Comparison of ENCODE assay signal across 8 cellular contexts in the genomic region with DNA sequence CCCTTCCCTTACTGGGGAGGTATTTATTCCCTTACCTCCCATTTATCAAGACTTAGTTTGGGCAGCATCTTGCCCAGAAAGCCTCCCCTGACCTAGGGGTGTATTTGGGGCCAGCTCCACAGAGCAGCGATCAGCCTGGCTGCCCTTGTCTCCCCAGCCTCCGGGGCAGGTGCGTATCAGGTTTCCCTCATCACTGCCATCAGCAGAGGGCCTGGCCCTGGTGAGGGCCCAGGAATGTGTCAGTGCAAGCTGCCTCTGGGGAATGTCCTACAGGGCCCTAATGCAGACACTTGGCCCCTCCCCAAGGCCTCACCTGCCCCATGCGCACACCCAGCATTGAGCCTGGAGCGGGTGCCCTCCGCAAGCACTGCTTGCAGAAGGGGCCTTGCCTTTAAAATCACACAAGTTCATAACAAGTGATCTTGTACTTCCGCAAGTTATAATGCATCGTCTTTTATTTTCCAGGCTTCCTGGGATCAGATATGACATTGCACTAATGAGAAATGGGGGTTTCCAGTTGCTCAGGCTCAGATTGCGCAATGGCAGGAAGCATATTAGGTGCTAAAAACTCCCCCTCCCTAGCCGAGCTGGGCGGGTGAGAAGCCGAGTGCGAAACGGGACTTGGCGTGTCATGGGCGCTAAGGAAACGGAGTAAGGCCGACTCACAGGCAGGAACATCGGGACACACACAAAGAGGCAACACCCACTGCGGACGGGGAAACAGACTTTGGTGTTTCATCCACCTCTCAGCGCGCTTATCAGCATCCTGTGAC. TPM values are rescaled to one million over a fixed set of nuclear protein-coding genes. Genes with fewer than 3 reads are reported as not detected.
DNase-seq lines count a peak whose midpoint lies in the region; ATAC-seq and TF ChIP-seq lines count a peak whose summit lies in the region.

No MANE protein-coding gene starts in this region.

- DNase-seq in H4 (ENCODE audit: low spot score), result peak; percentile 45
- peak; percentile 59 for DNase-seq in activated CD4-positive, alpha-beta memory T cell treated with anti-CD3 and anti-CD28 coated beads, Interleukin-2, amount 10 ng/mL, durations not matched to agents 7 days and 5 days
- DNase-seq in heart left ventricle, result peak in 4 of 5 donors; percentile 48 to 71 (median 70)
- DNase-seq in stimulated activated CD4-positive, alpha-beta T cell treated with anti-CD3 and anti-CD28 coated beads, Interleukin-4, amount 100 ng/mL, for 1 hour, result peak; percentile 44
- DNase-seq in effector CD8-positive, alpha-beta T cell (lab: John Stamatoyannopoulos, UW), result no peak
- no peak for DNase-seq in AG20443 (ENCODE audit: low spot score)
- DNase-seq in hepatocyte (ENCODE audit: low spot score), result no peak

- TF ChIP-seq POLR2A in heart left ventricle (IDR thresholded peaks at IDR 0.05), result no peak

- H3K4me1 Mint-ChIP-seq in activated CD4-positive, alpha-beta memory T cell treated with anti-CD3 and anti-CD28 coated beads, Interleukin-2, amount 10 ng/mL, durations not matched to agents 7 days and 5 days, result peaks cover 73% of the 10 kb centered on the region

- no peaks in the 10 kb centered on the region for H4K20me1 ChIP-seq in hepatocyte (ENCODE audit: insufficient read depth, poor library complexity, severe bottlenecking)

- 66 to 76% (median 68%) methylated on average over 21 to 23 of the region's 23 CpGs for WGBS in heart left ventricle, 4 donors
- WGBS in hepatocyte (ENCODE audit: low lambda C conversion rate, missing lambda C conversion rate), result 82% methylated on average over 23 of the region's 23 CpGs

- no peak overlapping the region for H3K4me3 ChIP-seq in heart left ventricle
- H3K4me3 ChIP-seq in hepatocyte, result no peak overlapping the region

- CTCF ChIA-PET in activated CD4-positive, alpha-beta memory T cell treated with anti-CD3 and anti-CD28 coated beads, Interleukin-2, amount 10 ng/mL, durations not matched to agents 7 days and 5 days (lab: Charles Lee), result interaction anchor here (0.6 to 1.7 kb wide), 2 partner anchors 29 to 161 kb away, joined by 3 to 5 read pairs; no protein-coding TSS in a partner anchor

- H3K36me3 ChIP-seq in heart left ventricle (no peaks in the 10 kb centered on the region), hepatocyte (replicated peaks; ENCODE audit: insufficient read depth, low read depth) (no peaks in the 10 kb centered on the region)

- H2AFZ ChIP-seq in hepatocyte, result no peak overlapping the region

- no peaks in the 10 kb centered on the region for H3K9me3 Mint-ChIP-seq in activated CD4-positive, alpha-beta memory T cell treated with anti-CD3 and anti-CD28 coated beads, Interleukin-2, amount 10 ng/mL, durations not matched to agents 7 days and 5 days

- H3K79me2 ChIP-seq in hepatocyte, result no peaks in the 10 kb centered on the region

- no peak overlapping the region for H3K4me3 Mint-ChIP-seq in activated CD4-positive, alpha-beta memory T cell treated with anti-CD3 and anti-CD28 coated beads, Interleukin-2, amount 10 ng/mL, durations not matched to agents 7 days and 5 days

- H3K4me1 ChIP-seq in heart left ventricle, result peaks cover 4 to 43% (median 27%) of the 10 kb centered on the region in 12 donors
- peaks cover 28% of the 10 kb centered on the region for H3K4me1 ChIP-seq in hepatocyte (ENCODE audit: insufficient read depth)

- no peaks in the 10 kb centered on the region for H3K9me3 ChIP-seq in heart left ventricle
- H3K9me3 ChIP-seq in hepatocyte (ENCODE audit: low read depth), result no peaks in the 10 kb centered on the region

- no peaks in the 10 kb centered on the region for H3K9me2 ChIP-seq in hepatocyte (replicated peaks; ENCODE audit: insufficient read depth)

- peaks cover 4% of the 10 kb centered on the region for H3K36me3 Mint-ChIP-seq in activated CD4-positive, alpha-beta memory T cell treated with anti-CD3 and anti-CD28 coated beads, Interleukin-2, amount 10 ng/mL, durations not matched to agents 7 days and 5 days (ENCODE audit: low read depth)

- POLR2A ChIA-PET in activated CD4-positive, alpha-beta memory T cell treated with anti-CD3 and anti-CD28 coated beads, Interleukin-2, amount 10 ng/mL, durations not matched to agents 7 days and 5 days (lab: Charles Lee), result interaction anchor here (1.0 to 1.5 kb wide), 4 partner anchors 25 to 1290 kb away, joined by 3 to 6 read pairs (median 4); a partner anchor contains a TSS

- H3K27ac ChIP-seq in heart left ventricle, result peak overlapping the region in 7 of 12 donors; percentile 4 to 75 (median 37)
- no peak overlapping the region for H3K27ac ChIP-seq in hepatocyte

- H3K27me3 ChIP-seq in heart left ventricle, result no peaks in the 10 kb centered on the region
- H3K27me3 ChIP-seq in hepatocyte, result no peaks in the 10 kb centered on the region

- no peaks in the 10 kb centered on the region for H3K27me3 Mint-ChIP-seq in activated CD4-positive, alpha-beta memory T cell treated with anti-CD3 and anti-CD28 coated beads, Interleukin-2, amount 10 ng/mL, durations not matched to agents 7 days and 5 days

- TF ChIP-seq CTCF in heart left ventricle (IDR thresholded peaks at IDR 0.05) (no peak), hepatocyte (IDR thresholded peaks at IDR 0.05; ENCODE audit: poor library complexity) (no peak)

- H3K27ac Mint-ChIP-seq in activated CD4-positive, alpha-beta memory T cell treated with anti-CD3 and anti-CD28 coated beads, Interleukin-2, amount 10 ng/mL, durations not matched to agents 7 days and 5 days, result peak overlapping the region; percentile 70

- no peak overlapping the region for H3K4me2 ChIP-seq in hepatocyte

- ATAC-seq in heart left ventricle, result peak in 3 of 4 donors; percentile 25 to 67 (median 43)
- ATAC-seq in HG02610 (IDR thresholded peaks at IDR 0.05; ENCODE audit: unreplicated experiment), result no peak

- intact Hi-C loops in heart left ventricle (cut with DNase I), result no loop called here

RNA-seq across cellular contexts. Expression of a gene that starts 25.4 kb away (rescaled TPM):
- total RNA-seq in H4 (2014; rRNA removed; shearing (Covaris generic)), result 43.2 and 45.6 TPM in 2 replicates
- total RNA-seq in activated CD4-positive, alpha-beta memory T cell treated with anti-CD3 and anti-CD28 coated beads, Interleukin-2, amount 10 ng/mL, durations not matched to agents 7 days and 5 days, result 1 to 10 TPM; 5.9 to 6.5 TPM
- total RNA-seq in heart left ventricle, result 10 to 100 TPM in 3 of 9 donors, 1 to 10 TPM in 6; 4.5 to 18.0 (median 7.0) TPM
- polyA plus RNA-seq in heart left ventricle, result 1 to 10 TPM; 2.0 to 4.5 TPM
- 12.6 and 16.2 TPM in 2 replicates for total RNA-seq in hepatocyte
- polyA plus RNA-seq in hepatocyte, result 6.9 and 9.3 TPM in 2 replicates

Comparison
In these comparisons a context has a peak if more than half of its experiments do, and no peak if none do; other contexts are left out.
1. DNase-seq: peak in H4 (single experiment), activated CD4-positive, alpha-beta memory T cell treated with anti-CD3 and anti-CD28 coated beads, Interleukin-2, amount 10 ng/mL, durations not matched to agents 7 days and 5 days (single experiment), heart left ventricle (4 of 5) and stimulated activated CD4-positive, alpha-beta T cell treated with anti-CD3 and anti-CD28 coated beads, Interleukin-4, amount 100 ng/mL, for 1 hour (single experiment); none in effector CD8-positive, alpha-beta T cell (single experiment), AG20443 (single experiment) and hepatocyte (single experiment).